ENCODE assay signal across 1 cellular context in genomic region chr5:103258957-103259704, GRCh38.
TF ChIP-seq lines count a peak whose summit lies in the region.

No MANE protein-coding gene starts in this region.

TF ChIP-seq in K562, 482 proteins besides CTCF, POLR2A, EP300 and RAD21 (continued from another document and continues in another):
- TF ChIP-seq GTF3C2 (IDR thresholded peaks at IDR 0.05; ENCODE audit: borderline replicate concordance, extremely low read depth, insufficient read length): no peak
- no peak for TF ChIP-seq KLF10 (CRISPR knock-in tag; IDR thresholded peaks at IDR 0.05)
- no peak for TF ChIP-seq KDM1A (IDR thresholded peaks at IDR 0.05)
- TF ChIP-seq ZC3H4 (CRISPR knock-in tag; IDR thresholded peaks at IDR 0.05; ENCODE audit: borderline replicate concordance): 0 out of 2 replicates have a peak, but pooled peaks have one; percentile 38
- peak; percentile 55 for TF ChIP-seq CCNT2 (IDR thresholded peaks at IDR 0.05; ENCODE audit: borderline replicate concordance, extremely low read depth, insufficient read length, low read depth, low read length)
- no peak for TF ChIP-seq FOXK2 (conservative IDR thresholded peaks at IDR 0.05 in 1 of 2, IDR thresholded peaks at IDR 0.05 in 1 of 2; ENCODE audit: low read depth in 2 of 2)
- TF ChIP-seq SREBF2 (CRISPR knock-in tag; IDR thresholded peaks at IDR 0.05): no peak
- peak; percentile 76 for TF ChIP-seq L3MBTL2 (IDR thresholded peaks at IDR 0.05)
- no peak for TF ChIP-seq FOXO4 (CRISPR knock-in tag; IDR thresholded peaks at IDR 0.05)
- no peak for TF ChIP-seq SRSF1 (IDR thresholded peaks at IDR 0.05; ENCODE audit: low read depth, low read length)
- peak; percentile 50; the same call in 1 of the 2 replicates for TF ChIP-seq GATAD2B (IDR thresholded peaks at IDR 0.05; ENCODE audit: borderline replicate concordance)
- no peak for TF ChIP-seq RERE (CRISPR knock-in tag; IDR thresholded peaks at IDR 0.05; ENCODE audit: borderline replicate concordance)
- TF ChIP-seq TAF9B (IDR thresholded peaks at IDR 0.05; ENCODE audit: partially characterized antibody): no peak
- no peak for TF ChIP-seq YBX1 (IDR thresholded peaks at IDR 0.05)
- TF ChIP-seq ATF6 (CRISPR knock-in tag; IDR thresholded peaks at IDR 0.05): no peak
- no peak for TF ChIP-seq ZNF146 (CRISPR knock-in tag; IDR thresholded peaks at IDR 0.05; ENCODE audit: unreplicated experiment)
- TF ChIP-seq MTF1 (CRISPR knock-in tag; IDR thresholded peaks at IDR 0.05; ENCODE audit: borderline replicate concordance): no peak
- no peak for TF ChIP-seq TOE1 (IDR thresholded peaks at IDR 0.05; ENCODE audit: borderline replicate concordance)
- TF ChIP-seq TOE1 (CRISPR knock-in tag; IDR thresholded peaks at IDR 0.05; ENCODE audit: borderline replicate concordance, low read depth): no peak
- TF ChIP-seq E4F1 (CRISPR knock-in tag; IDR thresholded peaks at IDR 0.05; ENCODE audit: borderline replicate concordance): no peak
- TF ChIP-seq DNMT1 (IDR thresholded peaks at IDR 0.05): no peak
- no peak for TF ChIP-seq SAFB2 (IDR thresholded peaks at IDR 0.05; ENCODE audit: borderline replicate concordance, low read depth, low read length, severe bottlenecking)
- TF ChIP-seq MCM3 (IDR thresholded peaks at IDR 0.05): no peak
- no peak for TF ChIP-seq KLF13 (tag; IDR thresholded peaks at IDR 0.05; ENCODE audit: borderline replicate concordance, low read depth)
- TF ChIP-seq ZNF740 (CRISPR knock-in tag; IDR thresholded peaks at IDR 0.05): peak; percentile 70; the same call in 1 of the 2 replicates
- no peak for TF ChIP-seq ZNF740 (tag; IDR thresholded peaks at IDR 0.05)
- no peak for TF ChIP-seq ZNF253 (CRISPR knock-in tag; conservative IDR thresholded peaks at IDR 0.05)
- no peak for TF ChIP-seq EWSR1 (IDR thresholded peaks at IDR 0.05; ENCODE audit: borderline replicate concordance, low read depth, partially characterized antibody)
- no peak for TF ChIP-seq FOSL1 (tag; conservative IDR thresholded peaks at IDR 0.05)
- TF ChIP-seq ILK (tag; IDR thresholded peaks at IDR 0.05; ENCODE audit: borderline replicate concordance, low read depth): no peak
- peak; percentile 82 to 91 for TF ChIP-seq UBTF (IDR thresholded peaks at IDR 0.05; ENCODE audit: borderline replicate concordance in 1 of 2, low read depth in 2 of 2, low read length in 2 of 2)
- peak; percentile 52 for TF ChIP-seq KDM5B (IDR thresholded peaks at IDR 0.05; ENCODE audit: insufficient replicate concordance, low read depth, low read length)
- TF ChIP-seq SP1 (CRISPR knock-in tag; IDR thresholded peaks at IDR 0.05): 0 out of 2 replicates have a peak, but pooled peaks have one; percentile 12
- no peak for TF ChIP-seq PBX2 (CRISPR knock-in tag; IDR thresholded peaks at IDR 0.05; ENCODE audit: low read depth)
- TF ChIP-seq PBX2 (tag; conservative IDR thresholded peaks at IDR 0.05; ENCODE audit: low read depth): no peak
- TF ChIP-seq IRF2 (CRISPR knock-in tag; IDR thresholded peaks at IDR 0.05): no peak
- no peak for TF ChIP-seq FOXA3 (CRISPR knock-in tag; conservative IDR thresholded peaks at IDR 0.05 in 1 of 2, IDR thresholded peaks at IDR 0.05 in 1 of 2)
- no peak for TF ChIP-seq JUND (IDR thresholded peaks at IDR 0.05; ENCODE audit: borderline replicate concordance, low read depth, low read length)
- no peak for TF ChIP-seq JUND (tag; IDR thresholded peaks at IDR 0.05; ENCODE audit: borderline replicate concordance, low read depth, low read length)
- TF ChIP-seq CHD4 (IDR thresholded peaks at IDR 0.05; ENCODE audit: insufficient read depth, insufficient replicate concordance, low read depth, low read length, poor library complexity, severe bottlenecking): no peak
- no peak for TF ChIP-seq STAT5B (CRISPR knock-in tag; IDR thresholded peaks at IDR 0.05)
- TF ChIP-seq GABPB2 (CRISPR knock-in tag; conservative IDR thresholded peaks at IDR 0.05): no peak
- TF ChIP-seq CHD1 (IDR thresholded peaks at IDR 0.05; ENCODE audit: low read length): peak; percentile 42
- no peak for TF ChIP-seq POLR2AphosphoS2 (IDR thresholded peaks at IDR 0.05; ENCODE audit: low read length)
